ENCODE assay signal across 10 cellular contexts in genomic region chr2:9820020-9820973, GRCh38. TPM values are rescaled to one million over a fixed set of nuclear protein-coding genes. Genes with fewer than 3 reads are reported as not detected.
DNase-seq lines count a peak whose midpoint lies in the region; ATAC-seq, FAIRE-seq and TF ChIP-seq lines count a peak whose summit lies in the region.
"Had no signal": no experiment of that assay in that cellular context is flagged by ENCODE, and none has a peak within 500 bp of the region (broad histone marks: within the 10 kb centered on the region; RNA-seq: fewer than 3 reads in every experiment).

No MANE protein-coding gene starts in this region.

- no peaks in the 10 kb centered on the region for H3K9me1 ChIP-seq in IMR-90 (ENCODE audit: insufficient read depth, low read length)

- H4K5ac ChIP-seq in IMR-90 (ENCODE audit: low read depth, low read length) = no peak overlapping the region

- no peak overlapping the region for H3K9ac ChIP-seq in IMR-90 (ENCODE audit: low read depth, low read length)

- H4K91ac ChIP-seq in IMR-90 (ENCODE audit: insufficient read depth, low read depth, low read length) = no peak overlapping the region

- H2BK5ac ChIP-seq in IMR-90 (ENCODE audit: low read depth, low read length, poor library complexity, severe bottlenecking) = no peak overlapping the region

- H2BK20ac ChIP-seq in IMR-90 (ENCODE audit: low read depth, low read length) = no peak overlapping the region

- H3K4me1 ChIP-seq in IMR-90 (ENCODE audit: control insufficient read depth, insufficient read depth, low read length) (peaks cover 4% of the 10 kb centered on the region; the same call in 1 of the 2 replicates), lower lobe of right lung (no peaks in the 10 kb centered on the region)

- H3K27me3 ChIP-seq in IMR-90 (ENCODE audit: control insufficient read depth, insufficient read depth, low read length) (no peaks in the 10 kb centered on the region; the same call in 1 of the 2 replicates), bronchial epithelial cell (ENCODE audit: control insufficient read depth, insufficient read depth, low read length) (no peaks in the 10 kb centered on the region), lower lobe of right lung (ENCODE audit: low read depth) (no peaks in the 10 kb centered on the region)

- no peak for TF ChIP-seq CTCF in IMR-90 (conservative IDR thresholded peaks at IDR 0.05; ENCODE audit: low read depth, low read length)
- TF ChIP-seq CTCF in bronchial epithelial cell (IDR thresholded peaks at IDR 0.05; ENCODE audit: insufficient read depth, low read length, severe bottlenecking) = no peak
- no peak for TF ChIP-seq CTCF in lower lobe of right lung (IDR thresholded peaks at IDR 0.05)

- no peak for TF ChIP-seq RAD21 in IMR-90 (IDR thresholded peaks at IDR 0.05; ENCODE audit: low read length)

- CTCF ChIA-PET in IMR-90 (lab: Yijun Ruan, JAX) = no interaction called here

- H3K79me1 ChIP-seq in IMR-90 (ENCODE audit: low read depth in 1 of 2, low read length in 2 of 2) = no peaks in the 10 kb centered on the region

- in situ Hi-C loops in IMR-90 (cut with MboI; ENCODE audit: low sequenced_read_pairs) = loop anchor here (25.0 kb wide), 1 partner anchor 842 kb away; no protein-coding TSS in a partner anchor

- dilution Hi-C loops in IMR-90 (cut with HindIII; ENCODE audit: low sequenced_read_pairs, unreplicated experiment) = no loop called here

- H4K20me1 ChIP-seq in IMR-90 (ENCODE audit: insufficient read depth, low read length) = no peaks in the 10 kb centered on the region

- H3K9me3 ChIP-seq in IMR-90 (ENCODE audit: control insufficient read depth, insufficient read depth, low read length) (no peaks in the 10 kb centered on the region), lower lobe of right lung (no peaks in the 10 kb centered on the region)

- peak overlapping the region; percentile 55; the same call in 1 of the 2 replicates for H2AK5ac ChIP-seq in IMR-90 (ENCODE audit: low read depth, low read length)

- TF ChIP-seq POLR2A in IMR-90 (IDR thresholded peaks at IDR 0.05; ENCODE audit: low read depth, low read length) = no peak

- POLR2A ChIA-PET in IMR-90 (lab: Charles Lee; ENCODE audit: unreplicated experiment) = no interaction called here

- WGBS in IMR-90 (ENCODE audit: extremely low coverage in 2 of 2, insufficient read length in 1 of 2), 2 experiments = 91% methylated on average over 12 of the region's 32 CpGs; no CpG with 5 or more reads in 1 of the 2 experiments

- no peak overlapping the region for H3K56ac ChIP-seq in IMR-90 (ENCODE audit: extremely low read depth, insufficient read depth, low read length)

- DNase-seq in AG08396 (ENCODE audit: low spot score) (peak; percentile 34), IMR-90 (peak; percentile 57), bronchial epithelial cell (ENCODE audit: low read depth) (peak; percentile 94), lower lobe of right lung (peak; percentile 48), SKM-1 (lab: John Stamatoyannopoulos, UW; ENCODE audit: unreplicated experiment) (no peak), globus pallidus (ENCODE audit: low spot score) (no peak)
- DNase-seq in stimulated activated CD4-positive, alpha-beta T cell treated with anti-CD3 and anti-CD28 coated beads, Interleukin-2, amount 100 ng/mL, for 48 hours = no peak
- DNase-seq: OCI-M1 had no signal

- H2BK15ac ChIP-seq in IMR-90 (ENCODE audit: low read depth, low read length) = no peak overlapping the region

- H3K4me3 ChIP-seq in IMR-90 (ENCODE audit: insufficient read depth, low read depth, low read length) (no peak overlapping the region), bronchial epithelial cell (ENCODE audit: low read depth, low read length) (no peak overlapping the region), lower lobe of right lung (no peak overlapping the region)

- no peak overlapping the region for H2AK9ac ChIP-seq in IMR-90 (replicated peaks; ENCODE audit: low read depth, low read length, poor library complexity)

- H3K18ac ChIP-seq in IMR-90 (ENCODE audit: low read depth, low read length) = no peak overlapping the region

- ATAC-seq in IMR-90 (ENCODE audit: low read depth) (0 out of 2 replicates have a peak, but pooled peaks have one; percentile 14), lower lobe of right lung (peak; percentile 85 to 93), GM19455 (IDR thresholded peaks at IDR 0.05; ENCODE audit: unreplicated experiment) (no peak)

- no peak overlapping the region for H2AFZ ChIP-seq in IMR-90 (replicated peaks; ENCODE audit: low read length, poor library complexity)

- no peak overlapping the region for H4K8ac ChIP-seq in IMR-90 (ENCODE audit: low read depth in 2 of 2, low read length in 2 of 2)

- no peak for FAIRE-seq in bronchial epithelial cell (lab: Jason Lieb, UNC)
- FAIRE-seq: islet of Langerhans had no signal

- H3K23ac ChIP-seq in IMR-90 (ENCODE audit: low read depth, low read length) = no peak overlapping the region

- BruUV-seq in IMR-90 (replicated peaks; lab: Mats Ljungman, UMichigan) = no TSS peak

- no peak overlapping the region for H2BK120ac ChIP-seq in IMR-90 (ENCODE audit: low read depth, low read length)

- H3K27ac ChIP-seq in IMR-90 (ENCODE audit: insufficient read depth, low read length) (no peak overlapping the region), lower lobe of right lung (no peak overlapping the region)

- no peak overlapping the region for H3K14ac ChIP-seq in IMR-90 (replicated peaks; ENCODE audit: low read depth, low read length)

- intact Hi-C loops in IMR-90 (cut with micrococcal nuclease) (no loop called here), lower lobe of right lung (cut with DNase I) (no loop called here)

- no peak overlapping the region for H3K4me2 ChIP-seq in IMR-90 (ENCODE audit: low read depth, low read length)

- H3K4ac ChIP-seq in IMR-90 (ENCODE audit: low read depth, low read length) = no peak overlapping the region

- H3K36me3 ChIP-seq in IMR-90 (ENCODE audit: control insufficient read depth, insufficient read depth, low read length) (no peaks in the 10 kb centered on the region), bronchial epithelial cell (ENCODE audit: control insufficient read depth, insufficient read depth, low read length) (no peaks in the 10 kb centered on the region), lower lobe of right lung (no peaks in the 10 kb centered on the region)

TF ChIP-seq in IMR-90, 13 proteins besides CTCF, POLR2A, EP300 and RAD21:
- TF ChIP-seq MXI1 (IDR thresholded peaks at IDR 0.05; ENCODE audit: borderline replicate concordance, low read depth, low read length) = no peak
- no peak for TF ChIP-seq CEBPB (IDR thresholded peaks at IDR 0.05; ENCODE audit: low read depth, low read length)
- no peak for TF ChIP-seq BHLHE40 (IDR thresholded peaks at IDR 0.05; ENCODE audit: low read depth, low read length)
- TF ChIP-seq USF2 (IDR thresholded peaks at IDR 0.05; ENCODE audit: low read depth, low read length) = no peak
- no peak for TF ChIP-seq CHD1 (IDR thresholded peaks at IDR 0.05; ENCODE audit: low read depth, low read length)
- no peak for TF ChIP-seq NFE2L2 (IDR thresholded peaks at IDR 0.05; ENCODE audit: low read depth, low read length)
- no peak for TF ChIP-seq FOS (IDR thresholded peaks at IDR 0.05; ENCODE audit: low read depth, low read length)
- no peak for TF ChIP-seq RFX5 (IDR thresholded peaks at IDR 0.05; ENCODE audit: low read depth, low read length)
- no peak for TF ChIP-seq MAZ (IDR thresholded peaks at IDR 0.05; ENCODE audit: borderline replicate concordance, low read depth, low read length)
- TF ChIP-seq SMC3 (IDR thresholded peaks at IDR 0.05; ENCODE audit: low read depth, low read length) = no peak
- TF ChIP-seq ELK1 (IDR thresholded peaks at IDR 0.05; ENCODE audit: borderline replicate concordance, low read depth, low read length) = no peak
- no peak for TF ChIP-seq MAFK (IDR thresholded peaks at IDR 0.05; ENCODE audit: low read depth, low read length)
- TF ChIP-seq RCOR1 (IDR thresholded peaks at IDR 0.05; ENCODE audit: insufficient replicate concordance, low read length) = no peak

RNA-seq across cellular contexts. Expression of gene TAF1B, which starts 23.0 kb away (rescaled TPM):
- total RNA-seq in IMR-90 (2012; rRNA removed) (19.9 and 26.9 TPM in 2 replicates), bronchial epithelial cell (28.7 and 30.5 TPM in 2 replicates), lower lobe of right lung (22.9 TPM)
- polyA plus RNA-seq in IMR-90 (2012; rRNA removed) = 7.2 and 8.4 TPM in 2 replicates
- 1.4 and 2.6 TPM in 2 replicates for polyA plus RNA-seq in IMR-90 (2012; cell fraction: cytosol; rRNA removed)
- 0.98 and 9.0 TPM in 2 replicates for polyA plus RNA-seq in IMR-90 (2012; cell fraction: nucleus; rRNA removed; ENCODE audit: low replicate concordance)

Comparison
In these comparisons a context has a peak if more than half of its experiments do, and no peak if none do; other contexts are left out.
1. DNase-seq: peak in AG08396 (single experiment), IMR-90 (single experiment), bronchial epithelial cell (single experiment) and lower lobe of right lung (single experiment); none in SKM-1 (single experiment), stimulated activated CD4-positive, alpha-beta T cell treated with anti-CD3 and anti-CD28 coated beads, Interleukin-2, amount 100 ng/mL, for 48 hours (0 of 2) and globus pallidus (single experiment).